Comparison of ENCODE assay signal across 24 cellular contexts in the genomic region with DNA sequence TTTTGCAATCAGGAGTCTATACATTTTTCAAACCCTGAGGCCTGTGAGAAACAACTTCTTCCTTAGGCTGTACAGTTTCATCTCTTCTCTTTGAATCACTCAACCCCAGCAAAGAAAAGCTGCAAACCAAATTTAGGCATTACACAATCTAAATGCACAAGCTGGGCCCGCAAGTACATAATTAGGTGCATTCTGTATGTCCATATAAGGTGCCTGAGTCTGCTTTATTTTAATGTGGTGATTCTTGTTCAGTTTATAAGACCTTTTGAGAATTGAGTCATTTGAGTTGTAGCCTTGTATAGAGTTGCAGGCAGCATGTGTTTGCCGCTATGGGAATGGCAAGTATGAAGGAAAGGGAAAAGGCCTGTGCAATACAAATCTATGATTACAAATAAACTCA.
DNase-seq lines count a peak whose midpoint lies in the region; ATAC-seq and TF ChIP-seq lines count a peak whose summit lies in the region.
"Had no signal": no experiment of that assay in that cellular context is flagged by ENCODE, and none has a peak within 500 bp of the region (broad histone marks: within the 10 kb centered on the region; RNA-seq: fewer than 3 reads in every experiment).

No MANE protein-coding gene starts in this region.

- peak overlapping the region; percentile 45 for H3K27ac Mint-ChIP-seq in endothelial cell (ENCODE audit: unreplicated experiment)
- H3K27ac Mint-ChIP-seq: activated naive CD4-positive, alpha-beta T cell treated with anti-CD3 and anti-CD28 coated beads for 36 hours; activated T-cell treated with anti-CD3 and anti-CD28 coated beads, Interleukin-2, amount 50 U/mL, for 24 hours; naive thymus-derived CD8-positive, alpha-beta T cell had no signal

- no peak for ATAC-seq in GM18867 (IDR thresholded peaks at IDR 0.05; ENCODE audit: unreplicated experiment)
- ATAC-seq: left lung; naive thymus-derived CD8-positive, alpha-beta T cell had no signal

- H3K9me3 Mint-ChIP-seq in endothelial cell (ENCODE audit: unreplicated experiment): no peaks in the 10 kb centered on the region
- H3K9me3 Mint-ChIP-seq: activated naive CD4-positive, alpha-beta T cell treated with anti-CD3 and anti-CD28 coated beads for 36 hours; activated T-cell treated with anti-CD3 and anti-CD28 coated beads, Interleukin-2, amount 50 U/mL, for 24 hours had no signal

- H3K4me3 ChIP-seq in skeletal muscle cell (ENCODE audit: low read depth, low read length): no peak overlapping the region
- H3K4me3 ChIP-seq: left lung had no signal

- peaks cover 3% of the 10 kb centered on the region for H3K36me3 Mint-ChIP-seq in endothelial cell (ENCODE audit: low read depth, unreplicated experiment)
- H3K36me3 Mint-ChIP-seq: naive thymus-derived CD8-positive, alpha-beta T cell had no signal

- no peak for TF ChIP-seq CTCF in endothelial cell (IDR thresholded peaks at IDR 0.05; ENCODE audit: unreplicated experiment)

- peaks cover 26% of the 10 kb centered on the region for H3K4me1 Mint-ChIP-seq in endothelial cell (ENCODE audit: unreplicated experiment)
- H3K4me1 Mint-ChIP-seq: naive thymus-derived CD8-positive, alpha-beta T cell had no signal

- H3K27me3 Mint-ChIP-seq in endothelial cell (ENCODE audit: unreplicated experiment): no peaks in the 10 kb centered on the region
- H3K27me3 Mint-ChIP-seq: activated T-cell treated with anti-CD3 and anti-CD28 coated beads, Interleukin-2, amount 50 U/mL, for 24 hours; naive thymus-derived CD8-positive, alpha-beta T cell had no signal

- DNase-seq in ELR (ENCODE audit: low read depth) (peak; percentile 4), NOMO-1 treated with DMSO at 0.1 percent for 48 hours (lab: John Stamatoyannopoulos, UW; ENCODE audit: unreplicated experiment) (peak; percentile 59), endothelial cell (ENCODE audit: low spot score) (no peak), skeletal muscle cell (ENCODE audit: low read depth) (peak; percentile 86), A172 (ENCODE audit: low spot score) (no peak), NCI-H2029 (lab: John Stamatoyannopoulos, UW) (no peak)
- DNase-seq: activated CD4-positive, CD25-positive, alpha-beta regulatory T cell treated with anti-CD3 and anti-CD28 coated beads, Interleukin-2, amount 50 U/mL, for 72 hours; activated naive CD4-positive, alpha-beta T cell treated with anti-CD3 and anti-CD28 coated beads for 36 hours; activated T-cell treated with anti-CD3 and anti-CD28 coated beads, Interleukin-2, amount 50 U/mL, for 24 hours; AML-193; aorta; DMS79 treated with DMSO at 0.1 percent for 48 hours; erythroblast; glutamatergic neuron; left lung; MM.1S; naive thymus-derived CD8-positive, alpha-beta T cell; NCI-H1694 treated with DMSO at 0.1 percent for 48 hours; NCI-H345; NK-92 treated with Interleukin-12 subunit alpha and Interleukin-12 subunit beta, amount 100 ng/mL, for 24 hours; posterior cingulate gyrus; stimulated activated CD4-positive, alpha-beta T cell treated with anti-CD3 and anti-CD28 coated beads, Interleukin-2, amount 100 ng/mL, for 24 hours; stimulated activated naive CD4-positive, alpha-beta T cell had no signal

- no peak overlapping the region for H3K4me3 Mint-ChIP-seq in endothelial cell (ENCODE audit: unreplicated experiment)
- H3K4me3 Mint-ChIP-seq: activated naive CD4-positive, alpha-beta T cell treated with anti-CD3 and anti-CD28 coated beads for 36 hours; activated T-cell treated with anti-CD3 and anti-CD28 coated beads, Interleukin-2, amount 50 U/mL, for 24 hours; naive thymus-derived CD8-positive, alpha-beta T cell had no signal

Comparison
In these comparisons a context has a peak if more than half of its experiments do, and no peak if none do; other contexts are left out.
1. DNase-seq: peak in ELR (single experiment), NOMO-1 treated with DMSO at 0.1 percent for 48 hours (single experiment) and skeletal muscle cell (single experiment); none in endothelial cell (single experiment), A172 (single experiment) and NCI-H2029 (single experiment).